In the genomic region with DNA sequence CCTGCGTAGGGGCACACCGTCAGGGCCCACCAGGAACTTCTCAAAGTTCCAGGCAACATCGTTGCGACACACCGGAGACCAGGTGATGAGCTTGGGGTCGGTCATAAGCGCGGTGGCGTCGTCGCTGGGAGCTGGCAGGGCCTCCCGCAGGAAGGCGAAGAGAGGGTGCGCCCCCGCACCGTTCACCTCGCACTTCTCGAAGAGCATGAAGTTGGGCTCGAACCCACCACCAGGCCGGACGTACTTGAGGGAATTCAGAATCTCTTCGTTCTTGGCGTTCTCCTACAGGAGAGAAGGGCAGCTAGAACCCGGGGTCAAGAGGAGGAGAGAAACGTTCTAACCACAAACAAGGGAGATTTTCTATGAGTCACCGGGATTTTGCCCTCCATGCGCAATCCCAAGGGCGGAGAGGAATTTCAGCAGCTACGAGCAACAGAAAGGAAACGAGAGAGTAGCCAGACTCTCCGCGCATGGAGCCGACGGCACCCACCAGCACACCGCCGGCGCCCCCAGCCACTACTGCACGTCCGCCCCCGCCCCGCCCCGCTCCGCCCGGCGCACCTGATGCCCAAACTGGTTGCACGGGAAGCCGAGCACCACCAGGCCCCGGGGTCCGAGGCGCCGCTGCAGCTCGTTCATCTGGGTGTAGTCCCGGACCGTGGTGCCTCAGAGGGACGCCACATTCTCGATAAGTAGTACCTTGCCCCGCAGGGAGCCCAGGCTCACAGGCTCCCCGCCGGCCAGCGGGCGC, we compare ENCODE assay signal across 8 cellular contexts. TPM values are rescaled to one million over a fixed set of nuclear protein-coding genes. Genes with fewer than 3 reads are reported as not detected.
DNase-seq lines count a peak whose midpoint lies in the region; ATAC-seq, FAIRE-seq and TF ChIP-seq lines count a peak whose summit lies in the region.

No MANE protein-coding gene starts in this region.

- H3K9me3 ChIP-seq in astrocyte (ENCODE audit: insufficient read depth, low read depth, low read length) = no peaks in the 10 kb centered on the region
- H3K9me3 ChIP-seq in hepatocyte (ENCODE audit: low read depth) = no peaks in the 10 kb centered on the region
- no peaks in the 10 kb centered on the region for H3K9me3 ChIP-seq in sigmoid colon

- no peak for TF ChIP-seq POLR2A in sigmoid colon (IDR thresholded peaks at IDR 0.05)

- peak overlapping the region; percentile 79 for H3K27ac ChIP-seq in astrocyte (ENCODE audit: low read depth, low read length)
- H3K27ac ChIP-seq in hepatocyte = peak overlapping the region; percentile 87
- H3K27ac ChIP-seq in sigmoid colon = peak overlapping the region; percentile 89 to 95 (median 94)

- H3K27me3 ChIP-seq in astrocyte (ENCODE audit: insufficient read depth, low read length) (no peaks in the 10 kb centered on the region), hepatocyte (no peaks in the 10 kb centered on the region), sigmoid colon (no peaks in the 10 kb centered on the region)

- H3K36me3 ChIP-seq in astrocyte (ENCODE audit: insufficient read depth, low read length) = peaks cover 41% of the 10 kb centered on the region
- H3K36me3 ChIP-seq in hepatocyte (replicated peaks; ENCODE audit: insufficient read depth, low read depth) = peaks cover 4% of the 10 kb centered on the region
- peaks cover 7 to 48% (median 27%) of the 10 kb centered on the region in 4 donors for H3K36me3 ChIP-seq in sigmoid colon

- H4K20me1 ChIP-seq in astrocyte (ENCODE audit: insufficient read depth, low read length) (peaks cover 27% of the 10 kb centered on the region), hepatocyte (ENCODE audit: insufficient read depth, poor library complexity, severe bottlenecking) (no peaks in the 10 kb centered on the region)

- ATAC-seq in GM18502 (IDR thresholded peaks at IDR 0.05; ENCODE audit: poor library complexity, unreplicated experiment) = peak; percentile 23
- peak; percentile 20 for ATAC-seq in HG03064 (IDR thresholded peaks at IDR 0.05; ENCODE audit: low read depth, unreplicated experiment)

- DNase-seq in T-helper 1 cell = peak; percentile 25 to 49 (median 29)
- DNase-seq in astrocyte (ENCODE audit: low read depth) = peak; percentile 88
- peak; percentile 79 for DNase-seq in hepatocyte (ENCODE audit: low spot score)
- DNase-seq in sigmoid colon = peak; percentile 80
- no peak for DNase-seq in NCI-H524 treated with DMSO at 0.1 percent for 48 hours (lab: John Stamatoyannopoulos, UW)
- DNase-seq in NCI-H187 treated with DMSO at 0.1 percent for 48 hours (lab: John Stamatoyannopoulos, UW) = no peak

- peaks cover 36% of the 10 kb centered on the region for H3K4me1 ChIP-seq in astrocyte (ENCODE audit: insufficient read depth, low read length)
- peaks cover 25% of the 10 kb centered on the region for H3K4me1 ChIP-seq in hepatocyte (ENCODE audit: insufficient read depth)
- H3K4me1 ChIP-seq in sigmoid colon = peaks cover 0 to 34% (median 26%) of the 10 kb centered on the region in 4 donors

- H2AFZ ChIP-seq in astrocyte (ENCODE audit: low read depth, low read length) (no peak overlapping the region), hepatocyte (peak overlapping the region; percentile 23)

- peak overlapping the region; percentile 83 for H3K4me3 Mint-ChIP-seq in astrocyte (ENCODE audit: unreplicated experiment)

- H3K4me2 ChIP-seq in astrocyte (ENCODE audit: low read length) (peak overlapping the region; percentile 81), hepatocyte (peak overlapping the region; percentile 77)

- 15% methylated on average over 29 of the region's 61 CpGs for WGBS in hepatocyte (ENCODE audit: low lambda C conversion rate, missing lambda C conversion rate)
- WGBS in sigmoid colon, 2 donors = 4 to 5% methylated on average over 61 of the region's 61 CpGs

- no peaks in the 10 kb centered on the region for H3K9me2 ChIP-seq in hepatocyte (replicated peaks; ENCODE audit: insufficient read depth)

- no peak for FAIRE-seq in astrocyte (lab: Jason Lieb, UNC)

- H3K9me3 Mint-ChIP-seq in astrocyte (ENCODE audit: unreplicated experiment) = no peaks in the 10 kb centered on the region

- H3K79me2 ChIP-seq in astrocyte (ENCODE audit: insufficient read depth, low read length) (peaks cover 37% of the 10 kb centered on the region), hepatocyte (peaks cover 38% of the 10 kb centered on the region)

- TF ChIP-seq CTCF in astrocyte (IDR thresholded peaks at IDR 0.05; ENCODE audit: insufficient read depth, low read depth, low read length) (no peak), hepatocyte (IDR thresholded peaks at IDR 0.05; ENCODE audit: poor library complexity) (no peak), sigmoid colon (IDR thresholded peaks at IDR 0.05) (no peak)

- peaks cover 32% of the 10 kb centered on the region for H3K4me1 Mint-ChIP-seq in astrocyte (ENCODE audit: low read depth, unreplicated experiment)

- H3K4me3 ChIP-seq in astrocyte (ENCODE audit: insufficient read depth, low read depth, low read length) = peak overlapping the region; percentile 60
- H3K4me3 ChIP-seq in hepatocyte = peak overlapping the region; percentile 49
- peak overlapping the region; percentile 68 to 83 (median 76) for H3K4me3 ChIP-seq in sigmoid colon

- no peak for TF ChIP-seq EP300 in sigmoid colon (IDR thresholded peaks at IDR 0.05)

- H3K36me3 Mint-ChIP-seq in astrocyte (ENCODE audit: low read depth, unreplicated experiment) = peaks cover 25% of the 10 kb centered on the region

- H3K9ac ChIP-seq in astrocyte (ENCODE audit: low read length) = peak overlapping the region; percentile 80

- H3K27ac Mint-ChIP-seq in astrocyte (ENCODE audit: unreplicated experiment) = peak overlapping the region; percentile 50

- intact Hi-C loops in sigmoid colon (cut with DNase I) = loop anchor here (2.0 to 5.0 kb wide), 4 partner anchors 17 to 185 kb away; partner anchors contain the start of genes KLHDC8B, TCTA and USP4

- no peaks in the 10 kb centered on the region for H3K27me3 Mint-ChIP-seq in astrocyte (ENCODE audit: low read depth, unreplicated experiment)

RNA-seq across cellular contexts. Expression of gene GPX1, which starts 0.5 kb away (rescaled TPM):
- total RNA-seq in astrocyte (208 and 268 TPM in 2 replicates), hepatocyte (186 and 205 TPM in 2 replicates), sigmoid colon (100 to 1,000 TPM; 164 to 331 (median 268) TPM)
- polyA plus RNA-seq in hepatocyte (437 and 440 TPM in 2 replicates), sigmoid colon (100 to 1,000 TPM; 359 to 380 (median 367) TPM)

RNA-seq across cellular contexts. Expression of gene USP4, which starts 17.8 kb away (rescaled TPM):
- total RNA-seq in astrocyte = 31.8 and 33.8 TPM in 2 replicates
- total RNA-seq in hepatocyte = 14.4 and 20.1 TPM in 2 replicates
- 23.9 and 26.5 TPM in 2 replicates for polyA plus RNA-seq in hepatocyte
- total RNA-seq in sigmoid colon = 10 to 100 TPM; 16.3 to 28.2 (median 20.5) TPM
- polyA plus RNA-seq in sigmoid colon = 10 to 100 TPM; 19.0 to 31.9 (median 22.2) TPM

RNA-seq across cellular contexts. Expression of gene RHOA, which starts 54.1 kb away (rescaled TPM):
- total RNA-seq in astrocyte (538 and 553 TPM in 2 replicates), hepatocyte (434 and 527 TPM in 2 replicates), sigmoid colon (100 to 1,000 TPM; 369 to 440 (median 416) TPM)
- polyA plus RNA-seq in hepatocyte (371 and 392 TPM in 2 replicates), sigmoid colon (100 to 1,000 TPM; 384 to 516 (median 451) TPM)

RNA-seq across cellular contexts. Expression of gene TCTA, which starts 54.6 kb away (rescaled TPM):
- total RNA-seq in astrocyte = 14.7 and 15.3 TPM in 2 replicates
- total RNA-seq in hepatocyte = 20.9 and 24.5 TPM in 2 replicates
- polyA plus RNA-seq in hepatocyte = 30.1 and 31.6 TPM in 2 replicates
- total RNA-seq in sigmoid colon = 10 to 100 TPM; 15.1 to 25.0 (median 16.5) TPM
- 10 to 100 TPM; 35.1 to 47.6 (median 40.2) TPM for polyA plus RNA-seq in sigmoid colon

Comparison
In these comparisons a context has a peak if more than half of its experiments do, and no peak if none do; other contexts are left out.
1. DNase-seq: peak in T-helper 1 cell (5 of 5), astrocyte (single experiment), hepatocyte (single experiment) and sigmoid colon (single experiment); none in NCI-H524 treated with DMSO at 0.1 percent for 48 hours (single experiment) and NCI-H187 treated with DMSO at 0.1 percent for 48 hours (single experiment).
2. Peak in every context shown above with its lines, with median percentiles within 50 percentile points of each other: H3K27ac ChIP-seq and H3K4me3 ChIP-seq.